ENCODE assay signal across 25 cellular contexts in genomic region chr17:28910534-28910933, GRCh38.
"Had no signal": no experiment of that assay in that cellular context is flagged by ENCODE, and none has a peak within 500 bp of the region (broad histone marks: within the 10 kb centered on the region; RNA-seq: fewer than 3 reads in every experiment).

No MANE protein-coding gene starts in this region.

- H3K4me1 Mint-ChIP-seq: mesothelial cell of epicardium, naive B cell, natural killer cell, nephron progenitor cell, neural progenitor cell had no signal

- H3K4me3 Mint-ChIP-seq: mesothelial cell of epicardium; naive B cell; natural killer cell; nephron progenitor cell; neural progenitor cell; stimulated activated naive B cell treated with anti-CD40 and anti-IgM and Interleukin-4, amounts not matched to agents 10 μg/mL and 1 μg/mL and 100 μg/mL, for 72 hours had no signal

- H3K4me3 ChIP-seq: left ventricle myocardium inferior, lung, neural progenitor cell, ovary, right atrium auricular region, skin epidermis, stomach, testis, thyroid gland, transverse colon, upper lobe of left lung, vagina had no signal

- H3K27me3 ChIP-seq: neural progenitor cell, ovary, right atrium auricular region, stomach, testis, thyroid gland, transverse colon, upper lobe of left lung, vagina had no signal

- H3K9me3 ChIP-seq: left ventricle myocardium inferior, ovary, right atrium auricular region, stomach, testis, thyroid gland, transverse colon, upper lobe of left lung, vagina had no signal

- H3K4me1 ChIP-seq: neural progenitor cell had no signal

- H3K27ac ChIP-seq: left ventricle myocardium inferior, neural progenitor cell, ovary, right atrium auricular region, skin epidermis, testis, thyroid gland, transverse colon, vagina had no signal

- H3K27me3 Mint-ChIP-seq: naive B cell; progenitor cell of endocrine pancreas; stimulated activated naive B cell treated with anti-CD40 and anti-IgM and Interleukin-4, amounts not matched to agents 10 μg/mL and 1 μg/mL and 100 μg/mL, for 72 hours had no signal

- H3K27ac Mint-ChIP-seq: mesothelial cell of epicardium; naive B cell; natural killer cell; nephron progenitor cell; neural progenitor cell; progenitor cell of endocrine pancreas; stimulated activated naive B cell treated with anti-CD40 and anti-IgM and Interleukin-4, amounts not matched to agents 10 μg/mL and 1 μg/mL and 100 μg/mL, for 72 hours had no signal

- DNase-seq: islet precursor cell; left ventricle myocardium inferior; mesendoderm; naive B cell; natural killer cell; nephron progenitor cell; ovary; stimulated activated CD4-positive, alpha-beta T cell treated with anti-CD3 and anti-CD28 coated beads, Interleukin-12 subunit alpha, Interleukin-12 subunit beta, amount 100 ng/mL, for 4 hours; stimulated activated CD4-positive, alpha-beta T cell treated with anti-CD3 and anti-CD28 coated beads, Interleukin-15, amount 100 ng/mL, for 24 hours; stimulated activated CD4-positive, alpha-beta T cell treated with anti-CD3 and anti-CD28 coated beads, Interleukin-2, amount 100 ng/mL, for 24 hours; stimulated activated CD4-positive, alpha-beta T cell treated with anti-CD3 and anti-CD28 coated beads, Interleukin-4, amount 100 ng/mL, for 1 hour; stimulated activated naive B cell treated with anti-CD40 and anti-IgM and Interleukin-4, amounts not matched to agents 10 μg/mL and 1 μg/mL and 100 μg/mL, for 72 hours; stimulated activated naive CD8-positive, alpha-beta T cell treated with anti-CD3 and anti-CD28 coated beads, Interleukin-15, Interleukin-2, amounts not matched to agents 100 U/mL and 50 U/mL, for 24 hours; stomach; testis; thyroid gland; transverse colon; upper lobe of left lung had no signal

- H3K36me3 ChIP-seq: ovary had no signal

- H3K9me3 Mint-ChIP-seq: mesothelial cell of epicardium; naive B cell; natural killer cell; nephron progenitor cell; neural progenitor cell; stimulated activated naive B cell treated with anti-CD40 and anti-IgM and Interleukin-4, amounts not matched to agents 10 μg/mL and 1 μg/mL and 100 μg/mL, for 72 hours had no signal
